ENCODE assay signal across 8 cellular contexts in genomic region chr12:96035283-96036236, GRCh38. TPM values are rescaled to one million over a fixed set of nuclear protein-coding genes. Genes with fewer than 3 reads are reported as not detected.
DNase-seq lines count a peak whose midpoint lies in the region; ATAC-seq and TF ChIP-seq lines count a peak whose summit lies in the region.

Gene LTA4H, minus strand, starts transcription at chr12:96035587. Its CDS starts 68 bp downstream, at chr12:96035519.

- H3K27ac Mint-ChIP-seq in effector memory CD8-positive, alpha-beta T cell, result no peak within 1 kb of the TSS

- TF ChIP-seq CTCF in GM20000 (IDR thresholded peaks at IDR 0.05; ENCODE audit: extremely low read depth, missing control alignments), result no peak

- peaks cover 0 to 1% of the 10 kb centered on the region in 2 donors for H3K4me1 Mint-ChIP-seq in effector memory CD8-positive, alpha-beta T cell (ENCODE audit: low read depth in 2 of 2)

- ATAC-seq in effector memory CD8-positive, alpha-beta T cell (replicated peaks), result peak; percentile 93

- no peaks in the 10 kb centered on the region for H3K27me3 Mint-ChIP-seq in effector memory CD8-positive, alpha-beta T cell

- no peaks in the 10 kb centered on the region for H3K9me3 Mint-ChIP-seq in effector memory CD8-positive, alpha-beta T cell

- H3K4me3 Mint-ChIP-seq in effector memory CD8-positive, alpha-beta T cell, result no peak within 1 kb of the TSS

- H3K36me3 Mint-ChIP-seq in effector memory CD8-positive, alpha-beta T cell (ENCODE audit: insufficient read depth), result no peaks in the 10 kb centered on the region

- peak; percentile 99 for DNase-seq in COLO668 (lab: John Stamatoyannopoulos, UW; ENCODE audit: unreplicated experiment)
- DNase-seq in GM20000 (ENCODE audit: low spot score), result peak; percentile 91
- DNase-seq in HS-5 (ENCODE audit: low read depth), result peak; percentile 99
- peak; percentile 79 for DNase-seq in NK-92 (lab: John Stamatoyannopoulos, UW; ENCODE audit: unreplicated experiment)
- peak; percentile 90 to 94 for DNase-seq in activated CD8-positive, alpha-beta memory T cell treated with anti-CD3 and anti-CD28 coated beads for 1 hour (ENCODE audit: extremely low read depth in 1 of 2, low read depth in 1 of 2)
- DNase-seq in effector memory CD8-positive, alpha-beta T cell, result peak; percentile 95 to 98 (median 97)
- peak; percentile 98 to 99 for DNase-seq in lung microvascular endothelial cell (ENCODE audit: low read depth in 2 of 2)
- DNase-seq in stimulated activated CD4-positive, alpha-beta T cell treated with anti-CD3 and anti-CD28 coated beads, TNF-alpha, amount 100 ng/mL, for 48 hours (ENCODE audit: low read depth in 3 of 3), result peak; percentile 91 to 96 (median 92)

RNA-seq across cellular contexts. Expression of gene LTA4H, which starts in this region (rescaled TPM):
- 47.2 and 56.0 TPM in 2 replicates for total RNA-seq in lung microvascular endothelial cell

Comparison
In these comparisons a context has a peak if more than half of its experiments do, and no peak if none do; other contexts are left out.
1. Peak in every context shown above with its lines: DNase-seq and ATAC-seq.